Comparison of ENCODE assay signal across 8 cellular contexts in the genomic region with DNA sequence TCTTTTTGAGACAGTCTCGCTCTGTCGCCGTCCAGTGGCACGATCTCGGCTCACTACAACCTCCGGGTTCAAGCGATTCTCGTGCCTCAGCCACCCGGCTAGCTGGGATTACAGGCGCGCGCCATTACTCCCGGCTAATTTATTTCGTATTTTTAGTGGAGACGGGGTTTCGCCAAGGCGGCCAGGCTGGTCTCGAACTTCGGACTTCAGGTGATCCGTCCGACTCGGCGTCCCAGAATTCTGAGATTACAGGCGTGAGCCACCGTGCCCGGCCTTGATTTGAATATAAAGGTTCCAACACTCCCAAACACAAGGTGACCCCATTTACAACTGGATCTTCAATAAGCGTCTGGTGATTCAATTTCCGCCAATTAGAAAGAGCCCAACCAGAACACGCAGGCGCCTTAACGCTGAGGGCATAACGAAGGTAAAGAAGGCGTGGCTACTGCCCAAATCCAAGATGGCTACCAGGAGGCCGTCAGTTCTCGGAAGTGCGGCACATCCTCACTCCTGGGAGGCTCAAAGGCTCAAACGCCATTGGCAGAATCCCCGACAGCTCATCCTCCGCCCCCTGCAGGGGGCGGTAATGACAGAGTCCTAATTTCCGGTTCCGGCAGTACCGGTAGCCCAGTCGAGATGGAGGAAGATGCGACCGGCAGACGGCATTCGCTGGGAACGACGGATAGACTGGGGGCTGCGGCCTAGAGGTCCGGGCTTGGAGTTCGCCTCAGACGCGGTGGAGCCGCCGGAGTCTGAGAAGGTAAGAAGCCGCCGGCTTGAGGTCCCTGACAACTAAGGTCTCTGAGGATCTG.
DNase-seq lines count a peak whose midpoint lies in the region; ATAC-seq lines count a peak whose summit lies in the region.

A gene with protein sequence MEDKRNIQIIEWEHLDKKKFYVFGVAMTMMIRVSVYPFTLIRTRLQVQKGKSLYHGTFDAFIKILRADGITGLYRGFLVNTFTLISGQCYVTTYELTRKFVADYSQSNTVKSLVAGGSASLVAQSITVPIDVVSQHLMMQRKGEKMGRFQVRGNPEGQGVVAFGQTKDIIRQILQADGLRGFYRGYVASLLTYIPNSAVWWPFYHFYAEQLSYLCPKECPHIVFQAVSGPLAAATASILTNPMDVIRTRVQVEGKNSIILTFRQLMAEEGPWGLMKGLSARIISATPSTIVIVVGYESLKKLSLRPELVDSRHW (plus strand): TSS at position 617 of the 812 bp plus-strand sequence. CDS start 5,744 bp downstream, outside the sequence.

- ATAC-seq in GM19372 (IDR thresholded peaks at IDR 0.05; ENCODE audit: low read depth, unreplicated experiment): peak; percentile 98
- ATAC-seq in HG03558 (IDR thresholded peaks at IDR 0.05; ENCODE audit: extremely low read depth, unreplicated experiment): peak; percentile 86

- DNase-seq in CD1c-positive myeloid dendritic cell (ENCODE audit: extremely low spot score): peak; percentile 99
- DNase-seq in NCI-H748 treated with DMSO at 0.1 percent for 48 hours (lab: John Stamatoyannopoulos, UW): peak; percentile 96
- peak; percentile 94 to 97 for DNase-seq in activated CD4-positive, alpha-beta T cell treated with anti-CD3 and anti-CD28 coated beads, Interleukin-2, amount 50 U/mL, for 24 hours (ENCODE audit: low read depth in 1 of 2, low spot score in 1 of 2)
- DNase-seq in dedifferentiated amniotic fluid mesenchymal stem cell (ENCODE audit: extremely low spot score): peak; percentile 99
- peak; percentile 99 for DNase-seq in left kidney (ENCODE audit: low read depth, low spot score)
- DNase-seq in stimulated activated CD4-positive, alpha-beta T cell treated with anti-CD3 and anti-CD28 coated beads, Interleukin-2, amount 100 ng/mL, for 24 hours: peak; percentile 96 to 98

Comparison
In these comparisons a context has a peak if more than half of its experiments do, and no peak if none do; other contexts are left out.
1. Peak in every context shown above with its lines: DNase-seq and ATAC-seq.